In genomic region chr14:95288672-95289322, GRCh38 we compare ENCODE assay signal across 23 cellular contexts.
"Had no signal": no experiment of that assay in that cellular context is flagged by ENCODE, and none has a peak within 500 bp of the region (broad histone marks: within the 10 kb centered on the region; RNA-seq: fewer than 3 reads in every experiment).

No MANE protein-coding gene starts in this region.

- H3K27ac ChIP-seq: esophagus muscularis mucosa, foreskin keratinocyte, hepatocyte, psoas muscle, spleen, suprapubic skin had no signal

- H2AFZ ChIP-seq: hepatocyte had no signal

- H3K4me3 Mint-ChIP-seq: dendritic cell treated with granulocyte-macrophage colony-stimulating factor and Interleukin-4, amounts not matched to agents 40 ng/mL and 50 ng/mL, for 4 days; naive thymus-derived CD8-positive, alpha-beta T cell; nephron progenitor cell; stimulated activated memory B cell treated with anti-CD40 and anti-IgM and Interleukin-4, amounts not matched to agents 10 μg/mL and 1 μg/mL and 100 μg/mL, for 72 hours; stimulated activated naive CD8-positive, alpha-beta T cell treated with anti-CD3 and anti-CD28 coated beads, Interleukin-15, Interleukin-2, amounts not matched to agents 100 ng/mL and 50 ng/mL, for 24 hours had no signal

- H3K36me3 Mint-ChIP-seq: naive thymus-derived CD8-positive, alpha-beta T cell had no signal

- H3K9me3 ChIP-seq: esophagus muscularis mucosa, gastroesophageal sphincter, heart left ventricle, ovary, psoas muscle, spleen, suprapubic skin, transverse colon had no signal

- H3K9me3 Mint-ChIP-seq: dendritic cell treated with granulocyte-macrophage colony-stimulating factor and Interleukin-4, amounts not matched to agents 40 ng/mL and 50 ng/mL, for 4 days; stimulated activated memory B cell treated with anti-CD40 and anti-IgM and Interleukin-4, amounts not matched to agents 10 μg/mL and 1 μg/mL and 100 μg/mL, for 72 hours; stimulated activated naive CD8-positive, alpha-beta T cell treated with anti-CD3 and anti-CD28 coated beads, Interleukin-15, Interleukin-2, amounts not matched to agents 100 ng/mL and 50 ng/mL, for 24 hours had no signal

- H3K4me3 ChIP-seq: esophagus muscularis mucosa, gastroesophageal sphincter, heart left ventricle, hepatocyte, ovary, psoas muscle, skin epidermis, spleen, suprapubic skin, transverse colon had no signal

- H3K27me3 Mint-ChIP-seq: stimulated activated memory B cell treated with anti-CD40 and anti-IgM and Interleukin-4, amounts not matched to agents 10 μg/mL and 1 μg/mL and 100 μg/mL, for 72 hours had no signal

- H3K36me3 ChIP-seq: esophagus muscularis mucosa, gastroesophageal sphincter, heart left ventricle, ovary, spleen, suprapubic skin, transverse colon had no signal

- H3K4me2 ChIP-seq: hepatocyte had no signal

- DNase-seq: effector memory CD4-positive, alpha-beta T cell; foreskin keratinocyte; heart left ventricle; kidney glomerular epithelial cell; mesenchymal stem cell; midbrain; naive thymus-derived CD8-positive, alpha-beta T cell; nephron progenitor cell; nucleus accumbens; ovary; psoas muscle; right cardiac atrium; spleen; stimulated activated CD4-positive, alpha-beta T cell treated with anti-CD3 and anti-CD28 coated beads, Interleukin-4, amount 100 ng/mL, for 4 hours; transverse colon had no signal

- H3K27me3 ChIP-seq: heart left ventricle, hepatocyte, ovary, suprapubic skin, transverse colon had no signal

- H3K27ac Mint-ChIP-seq: dendritic cell treated with granulocyte-macrophage colony-stimulating factor and Interleukin-4, amounts not matched to agents 40 ng/mL and 50 ng/mL, for 4 days; nephron progenitor cell; stimulated activated memory B cell treated with anti-CD40 and anti-IgM and Interleukin-4, amounts not matched to agents 10 μg/mL and 1 μg/mL and 100 μg/mL, for 72 hours; stimulated activated naive CD8-positive, alpha-beta T cell treated with anti-CD3 and anti-CD28 coated beads, Interleukin-15, Interleukin-2, amounts not matched to agents 100 ng/mL and 50 ng/mL, for 24 hours had no signal

- ATAC-seq: foreskin keratinocyte; gastroesophageal sphincter; heart left ventricle; naive thymus-derived CD8-positive, alpha-beta T cell; psoas muscle; right cardiac atrium; stimulated activated memory B cell treated with anti-CD40 and anti-IgM and Interleukin-4, amounts not matched to agents 10 μg/mL and 1 μg/mL and 100 μg/mL, for 72 hours had no signal
